In the genomic region with DNA sequence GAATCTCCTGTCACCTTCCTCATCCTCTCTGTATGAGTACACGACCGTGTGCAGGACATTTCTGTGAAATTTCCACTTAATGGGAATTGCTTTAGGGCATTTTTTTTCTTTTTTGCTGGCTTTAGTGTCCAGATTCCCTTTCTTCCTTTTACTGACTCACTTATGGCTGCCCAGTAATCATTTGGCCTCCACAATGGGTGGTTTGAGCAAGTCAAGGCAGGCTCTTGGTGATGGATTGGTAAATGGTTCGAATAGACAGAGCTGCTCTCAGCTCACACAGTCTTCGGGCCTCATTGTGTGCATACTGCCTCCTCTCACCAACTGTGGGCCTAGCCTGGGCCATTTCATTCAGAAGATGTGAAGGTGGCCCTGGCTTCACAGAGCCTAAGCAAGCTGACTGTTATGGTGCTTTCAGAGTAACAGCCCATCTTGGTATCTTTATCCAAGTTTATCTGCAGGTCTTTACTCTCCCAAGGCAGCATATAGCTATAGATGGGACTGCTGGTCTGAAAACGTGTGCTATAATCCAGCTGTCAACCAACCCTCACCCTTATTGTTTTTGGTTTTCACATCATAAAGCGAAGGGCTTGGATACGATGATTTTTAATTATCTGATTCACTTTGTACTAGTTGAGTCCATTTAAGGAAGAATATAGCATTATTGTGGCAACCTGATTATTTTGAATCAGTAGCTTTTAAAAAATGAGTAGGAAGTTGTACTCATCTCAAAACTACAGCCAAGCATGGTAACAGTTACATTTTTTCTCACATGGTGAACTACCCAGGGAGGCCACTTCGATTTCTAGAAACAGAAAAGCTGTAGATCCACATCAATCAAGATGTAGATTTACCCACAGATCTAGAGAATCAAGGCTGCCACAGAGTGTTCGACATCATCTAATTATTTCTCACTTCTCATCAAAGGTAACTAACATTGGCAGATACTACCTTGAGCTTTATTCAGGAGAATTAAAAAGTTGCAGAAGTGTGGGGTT, we compare ENCODE assay signal across 25 cellular contexts. TPM values are rescaled to one million over a fixed set of nuclear protein-coding genes. Genes with fewer than 3 reads are reported as not detected.
DNase-seq lines count a peak whose midpoint lies in the region; ATAC-seq and TF ChIP-seq lines count a peak whose summit lies in the region.
"Had no signal": no experiment of that assay in that cellular context is flagged by ENCODE, and none has a peak within 500 bp of the region (broad histone marks: within the 10 kb centered on the region; RNA-seq: fewer than 3 reads in every experiment).

No MANE protein-coding gene starts in this region.

- H3K36me3 ChIP-seq in mammary epithelial cell (ENCODE audit: insufficient read depth, low read length) (no peaks in the 10 kb centered on the region), breast epithelium (no peaks in the 10 kb centered on the region)
- H3K36me3 ChIP-seq: brain microvascular endothelial cell, gastrocnemius medialis, right lobe of liver had no signal

- H3K9me3 ChIP-seq in mammary epithelial cell (replicated peaks; ENCODE audit: insufficient read depth, low read length) (no peaks in the 10 kb centered on the region), breast epithelium (no peaks in the 10 kb centered on the region)
- H3K9me3 ChIP-seq: esophagus muscularis mucosa, gastrocnemius medialis, right lobe of liver, SJSA1 had no signal

- no peak overlapping the region for H3K4me2 ChIP-seq in mammary epithelial cell (ENCODE audit: insufficient read depth, low read depth, low read length)

- H3K4me1 Mint-ChIP-seq in T-helper 2 cell treated with Interferon-gamma antibody and Interleukin-4, amounts not matched to agents 5 μg/mL and 100 μg/mL, for 36 hours (ENCODE audit: low read depth), result peaks cover 31% of the 10 kb centered on the region
- H3K4me1 Mint-ChIP-seq in stimulated activated naive B cell treated with anti-CD40 and anti-IgM and Interleukin-4, amounts not matched to agents 10 μg/mL and 1 μg/mL and 100 μg/mL, for 72 hours, result peaks cover 18 to 20% of the 10 kb centered on the region in 2 donors

- H3K27me3 Mint-ChIP-seq in T-helper 2 cell treated with Interferon-gamma antibody and Interleukin-4, amounts not matched to agents 5 μg/mL and 100 μg/mL, for 36 hours (ENCODE audit: low read depth), result no peaks in the 10 kb centered on the region
- peaks cover 0 to 2% of the 10 kb centered on the region in 2 donors for H3K27me3 Mint-ChIP-seq in stimulated activated naive B cell treated with anti-CD40 and anti-IgM and Interleukin-4, amounts not matched to agents 10 μg/mL and 1 μg/mL and 100 μg/mL, for 72 hours
- H3K27me3 Mint-ChIP-seq: effector memory CD8-positive, alpha-beta T cell had no signal

- no peak for TF ChIP-seq CTCF in mammary epithelial cell (conservative IDR thresholded peaks at IDR 0.05 in 1 of 2, IDR thresholded peaks at IDR 0.05 in 1 of 2; ENCODE audit: extremely low read depth in 1 of 2, insufficient read depth in 1 of 2, low read depth in 1 of 2, low read length in 2 of 2)
- no peak for TF ChIP-seq CTCF in breast epithelium (IDR thresholded peaks at IDR 0.05)

- no peak overlapping the region for H3K27ac ChIP-seq in mammary epithelial cell (ENCODE audit: insufficient read depth, low read depth, low read length)
- H3K27ac ChIP-seq in breast epithelium, result no peak overlapping the region
- H3K27ac ChIP-seq: brain microvascular endothelial cell, esophagus muscularis mucosa, gastrocnemius medialis, parathyroid adenoma, right lobe of liver, SJSA1 had no signal

- peak overlapping the region; percentile 11 for H3K27ac Mint-ChIP-seq in T-helper 2 cell treated with Interferon-gamma antibody and Interleukin-4, amounts not matched to agents 5 μg/mL and 100 μg/mL, for 36 hours
- H3K27ac Mint-ChIP-seq in stimulated activated naive B cell treated with anti-CD40 and anti-IgM and Interleukin-4, amounts not matched to agents 10 μg/mL and 1 μg/mL and 100 μg/mL, for 72 hours, result no peak overlapping the region
- H3K27ac Mint-ChIP-seq: nephron progenitor cell had no signal

- H2AFZ ChIP-seq in mammary epithelial cell (ENCODE audit: low read depth, low read length), result no peak overlapping the region
- H2AFZ ChIP-seq: parathyroid adenoma had no signal

- no peaks in the 10 kb centered on the region for H3K9me3 Mint-ChIP-seq in T-helper 2 cell treated with Interferon-gamma antibody and Interleukin-4, amounts not matched to agents 5 μg/mL and 100 μg/mL, for 36 hours
- peaks cover 2 to 9% of the 10 kb centered on the region in 2 donors for H3K9me3 Mint-ChIP-seq in stimulated activated naive B cell treated with anti-CD40 and anti-IgM and Interleukin-4, amounts not matched to agents 10 μg/mL and 1 μg/mL and 100 μg/mL, for 72 hours
- H3K9me3 Mint-ChIP-seq: activated T-cell treated with anti-CD3 and anti-CD28 coated beads, Interleukin-2, amount 50 U/mL, for 4 hours; effector memory CD8-positive, alpha-beta T cell; H9; nephron progenitor cell had no signal

- no peaks in the 10 kb centered on the region for H4K20me1 ChIP-seq in mammary epithelial cell (ENCODE audit: insufficient read depth, low read length)

- ATAC-seq in GM18868 (IDR thresholded peaks at IDR 0.05; ENCODE audit: unreplicated experiment), result peak; percentile 65
- peak; percentile 49 to 71 for ATAC-seq in stimulated activated naive B cell treated with anti-CD40 and anti-IgM and Interleukin-4, amounts not matched to agents 10 μg/mL and 1 μg/mL and 100 μg/mL, for 72 hours (replicated peaks)
- ATAC-seq: effector memory CD8-positive, alpha-beta T cell; gastrocnemius medialis; left ventricle myocardium superior; right lobe of liver had no signal

- H3K4me3 Mint-ChIP-seq in T-helper 2 cell treated with Interferon-gamma antibody and Interleukin-4, amounts not matched to agents 5 μg/mL and 100 μg/mL, for 36 hours, result peak overlapping the region; percentile 5
- H3K4me3 Mint-ChIP-seq in stimulated activated naive B cell treated with anti-CD40 and anti-IgM and Interleukin-4, amounts not matched to agents 10 μg/mL and 1 μg/mL and 100 μg/mL, for 72 hours, result no peak overlapping the region
- H3K4me3 Mint-ChIP-seq: activated T-cell treated with anti-CD3 and anti-CD28 coated beads, Interleukin-2, amount 50 U/mL, for 4 hours; effector memory CD8-positive, alpha-beta T cell; nephron progenitor cell had no signal

- intact Hi-C loops in mammary epithelial cell (cut with micrococcal nuclease) (no loop called here), breast epithelium (cut with DNase I; ENCODE audit: low total_unique reads) (no loop called here)

- H3K27me3 ChIP-seq in mammary epithelial cell (ENCODE audit: insufficient read depth, low read length) (peaks cover 1% of the 10 kb centered on the region), breast epithelium (no peaks in the 10 kb centered on the region)
- H3K27me3 ChIP-seq: brain microvascular endothelial cell, esophagus muscularis mucosa, gastrocnemius medialis, right lobe of liver, SJSA1 had no signal

- TF ChIP-seq POLR2A in breast epithelium (IDR thresholded peaks at IDR 0.05), result no peak

- no peaks in the 10 kb centered on the region for H3K79me2 ChIP-seq in mammary epithelial cell (ENCODE audit: insufficient read depth, low read length)
- H3K79me2 ChIP-seq: parathyroid adenoma had no signal

- CTCF ChIA-PET in mammary epithelial cell (lab: Charles Lee; ENCODE audit: low non-redundant PET), result no interaction called here

- H3K36me3 Mint-ChIP-seq in T-helper 2 cell treated with Interferon-gamma antibody and Interleukin-4, amounts not matched to agents 5 μg/mL and 100 μg/mL, for 36 hours (ENCODE audit: low read depth), result peaks cover 2% of the 10 kb centered on the region
- peaks cover 0 to under 1% of the 10 kb centered on the region in 2 donors for H3K36me3 Mint-ChIP-seq in stimulated activated naive B cell treated with anti-CD40 and anti-IgM and Interleukin-4, amounts not matched to agents 10 μg/mL and 1 μg/mL and 100 μg/mL, for 72 hours

- DNase-seq in mammary epithelial cell (peak; percentile 44), breast epithelium (ENCODE audit: low spot score in 2 of 2) (no peak), hippocampal formation (lab: John Stamatoyannopoulos, UW) (no peak), retina (no peak)
- peak; percentile 11 for DNase-seq in T-helper 2 cell treated with Interferon-gamma antibody and Interleukin-4, amounts not matched to agents 5 μg/mL and 100 μg/mL, for 36 hours (ENCODE audit: low spot score)
- no peak for DNase-seq in stimulated activated naive B cell treated with anti-CD40 and anti-IgM and Interleukin-4, amounts not matched to agents 10 μg/mL and 1 μg/mL and 100 μg/mL, for 72 hours
- DNase-seq: activated CD4-positive, alpha-beta T cell treated with anti-CD3 and anti-CD28 coated beads, Interleukin-2, amount 50 U/mL, for 4 hours; activated T-cell treated with anti-CD3 and anti-CD28 coated beads, Interleukin-2, amount 50 U/mL, for 4 hours; brain microvascular endothelial cell; DMS79; effector memory CD8-positive, alpha-beta T cell; gastrocnemius medialis; H9; hypothalamus; IMR-90; left ventricle myocardium superior; NCI-H1105 treated with DMSO at 0.1 percent for 48 hours; NCI-H2081 treated with DMSO at 0.1 percent for 48 hours; NCI-H446 treated with DMSO at 0.1 percent for 48 hours; nephron progenitor cell; right lobe of liver had no signal

- in situ Hi-C loops in mammary epithelial cell (cut with MboI; ENCODE audit: low sequenced_read_pairs in 2 of 2), result loop anchor here in 1 of 2 donors (25.0 kb wide), 1 partner anchor 495 kb away; no protein-coding TSS in a partner anchor

- BruUV-seq in mammary epithelial cell (replicated peaks; lab: Mats Ljungman, UMichigan), result no TSS peak

- dilution Hi-C loops in mammary epithelial cell (cut with HindIII; ENCODE audit: low sequenced_read_pairs), result no loop called here

- no peak overlapping the region for H3K9ac ChIP-seq in mammary epithelial cell (ENCODE audit: insufficient read depth, low read length)
- H3K9ac ChIP-seq: parathyroid adenoma had no signal

- H3K4me1 ChIP-seq in mammary epithelial cell (ENCODE audit: insufficient read depth, low read length) (peaks cover 6% of the 10 kb centered on the region), breast epithelium (no peaks in the 10 kb centered on the region)
- H3K4me1 ChIP-seq: esophagus muscularis mucosa, gastrocnemius medialis, parathyroid adenoma, right lobe of liver, SJSA1 had no signal

- H3K4me3 ChIP-seq in mammary epithelial cell (replicated peaks in 1 of 3; ENCODE audit: insufficient read depth in 1 of 3, low read depth in 2 of 3, low read length in 3 of 3), result no peak overlapping the region
- H3K4me3 ChIP-seq in breast epithelium, result no peak overlapping the region
- H3K4me3 ChIP-seq: esophagus muscularis mucosa, gastrocnemius medialis, right lobe of liver, SJSA1 had no signal

- WGBS in mammary epithelial cell (ENCODE audit: low coverage, missing lambda C conversion rate), result 61% methylated on average over 9 of the region's 9 CpGs

RNA-seq across cellular contexts. Expression of a gene that starts 50.4 kb away (rescaled TPM):
- under 1 TPM in 1 of 2 donors, not detected in 1; 0.33 TPM for total RNA-seq in mammary epithelial cell
- polyA plus RNA-seq in mammary epithelial cell, result not detected
- polyA minus RNA-seq in mammary epithelial cell, result not detected
- total RNA-seq in breast epithelium, result 1 to 10 TPM; 3.6 to 5.3 (median 3.7) TPM
- total RNA-seq: activated T-cell treated with anti-CD3 and anti-CD28 coated beads, Interleukin-2, amount 50 U/mL, for 4 hours; SJSA1 had no signal

Comparison
In these comparisons a context has a peak if more than half of its experiments do, and no peak if none do; other contexts are left out.
1. DNase-seq: peak in mammary epithelial cell (single experiment) and T-helper 2 cell treated with Interferon-gamma antibody and Interleukin-4, amounts not matched to agents 5 μg/mL and 100 μg/mL, for 36 hours (single experiment); none in breast epithelium (0 of 2), stimulated activated naive B cell treated with anti-CD40 and anti-IgM and Interleukin-4, amounts not matched to agents 10 μg/mL and 1 μg/mL and 100 μg/mL, for 72 hours (single experiment), hippocampal formation (0 of 2) and retina (single experiment).